ENCODE assay signal across 1 cellular context in genomic region chr1:145845514-145846161, GRCh38.
TF ChIP-seq lines count a peak whose summit lies in the region.

Gene NUDT17 (plus strand): TSS chr1:145845630. CDS start chr1:145845641, 11 bp downstream.

TF ChIP-seq in HepG2, 621 proteins besides CTCF, POLR2A, EP300 and RAD21 (continued from another document and continues in another):
- TF ChIP-seq THAP9 (CRISPR knock-in tag; IDR thresholded peaks at IDR 0.05; ENCODE audit: borderline replicate concordance), result peak; percentile 34; the same call in 1 of the 2 replicates
- no peak for TF ChIP-seq SP2 (CRISPR knock-in tag; IDR thresholded peaks at IDR 0.05)
- 0 out of 2 replicates have a peak, but pooled peaks have one; percentile 46 for TF ChIP-seq ZNF317 (CRISPR knock-in tag; IDR thresholded peaks at IDR 0.05)
- no peak; the same call in 1 of the 2 replicates for TF ChIP-seq SAFB2 (CRISPR knock-in tag; IDR thresholded peaks at IDR 0.05; ENCODE audit: borderline replicate concordance, low read depth)
- TF ChIP-seq ZNF251 (CRISPR knock-in tag; IDR thresholded peaks at IDR 0.05), result no peak
- TF ChIP-seq PAX8 (CRISPR knock-in tag; IDR thresholded peaks at IDR 0.05; ENCODE audit: borderline replicate concordance), result no peak
- TF ChIP-seq KDM5A (IDR thresholded peaks at IDR 0.05; ENCODE audit: borderline replicate concordance, low read length), result no peak
- peak; percentile 47; the same call in 1 of the 2 replicates for TF ChIP-seq SRY (CRISPR knock-in tag; IDR thresholded peaks at IDR 0.05)
- peak; percentile 58 for TF ChIP-seq ZBED4 (CRISPR knock-in tag; IDR thresholded peaks at IDR 0.05; ENCODE audit: borderline replicate concordance)
- TF ChIP-seq EHMT2 (IDR thresholded peaks at IDR 0.05; ENCODE audit: borderline replicate concordance, low read depth, low read length), result no peak
- no peak for TF ChIP-seq ZNF615 (CRISPR knock-in tag; IDR thresholded peaks at IDR 0.05; ENCODE audit: borderline replicate concordance)
- no peak for TF ChIP-seq DZIP1 (CRISPR knock-in tag; IDR thresholded peaks at IDR 0.05)
- no peak for TF ChIP-seq CREB3 (CRISPR knock-in tag; IDR thresholded peaks at IDR 0.05)
- TF ChIP-seq ZNF562 (CRISPR knock-in tag; IDR thresholded peaks at IDR 0.05; ENCODE audit: borderline replicate concordance), result no peak
- no peak for TF ChIP-seq SPEN (CRISPR knock-in tag; IDR thresholded peaks at IDR 0.05; ENCODE audit: low read depth)
- no peak for TF ChIP-seq ZNF235 (CRISPR knock-in tag; IDR thresholded peaks at IDR 0.05; ENCODE audit: borderline replicate concordance)
- TF ChIP-seq FOXM1 (CRISPR knock-in tag; IDR thresholded peaks at IDR 0.05), result no peak
- TF ChIP-seq TFDP1 (CRISPR knock-in tag; IDR thresholded peaks at IDR 0.05; ENCODE audit: borderline replicate concordance), result 0 out of 2 replicates have a peak, but pooled peaks have one; percentile 28
- TF ChIP-seq SRSF9 (IDR thresholded peaks at IDR 0.05; ENCODE audit: borderline replicate concordance, insufficient read depth, low read depth, low read length, poor library complexity, severe bottlenecking), result no peak
- no peak for TF ChIP-seq ZNF691 (CRISPR knock-in tag; IDR thresholded peaks at IDR 0.05; ENCODE audit: borderline replicate concordance, low read depth)
- TF ChIP-seq ATAD3A (CRISPR knock-in tag; IDR thresholded peaks at IDR 0.05), result no peak
- TF ChIP-seq IKZF1 (IDR thresholded peaks at IDR 0.05), result no peak
- TF ChIP-seq PAXIP1 (CRISPR knock-in tag; conservative IDR thresholded peaks at IDR 0.05), result no peak; the same call in 1 of the 2 replicates
- TF ChIP-seq ZNF639 (CRISPR knock-in tag; conservative IDR thresholded peaks at IDR 0.05), result no peak
- no peak for TF ChIP-seq ZNF782 (CRISPR knock-in tag; IDR thresholded peaks at IDR 0.05; ENCODE audit: borderline replicate concordance)
- no peak; the same call in 1 of the 2 replicates for TF ChIP-seq ZSCAN9 (CRISPR knock-in tag; IDR thresholded peaks at IDR 0.05; ENCODE audit: borderline replicate concordance)
- TF ChIP-seq CREBL2 (CRISPR knock-in tag; IDR thresholded peaks at IDR 0.05; ENCODE audit: borderline replicate concordance), result no peak
- TF ChIP-seq ZNF713 (CRISPR knock-in tag; IDR thresholded peaks at IDR 0.05), result no peak
- peak; percentile 65; the same call in 1 of the 2 replicates for TF ChIP-seq NRL (CRISPR knock-in tag; IDR thresholded peaks at IDR 0.05; ENCODE audit: borderline replicate concordance)
- 0 out of 2 replicates have a peak, but pooled peaks have one; percentile 28 for TF ChIP-seq NR1H2 (CRISPR knock-in tag; IDR thresholded peaks at IDR 0.05; ENCODE audit: borderline replicate concordance, low read depth)
- TF ChIP-seq SOX5 (CRISPR knock-in tag; IDR thresholded peaks at IDR 0.05; ENCODE audit: borderline replicate concordance), result 0 out of 2 replicates have a peak, but pooled peaks have one; percentile 9
- TF ChIP-seq E2F1 (CRISPR knock-in tag; IDR thresholded peaks at IDR 0.05), result no peak; the same call in none of the 2 replicates
- TF ChIP-seq GMEB2 (CRISPR knock-in tag; IDR thresholded peaks at IDR 0.05; ENCODE audit: low read depth), result no peak
